Comparison of ENCODE assay signal across 8 cellular contexts in the genomic region with DNA sequence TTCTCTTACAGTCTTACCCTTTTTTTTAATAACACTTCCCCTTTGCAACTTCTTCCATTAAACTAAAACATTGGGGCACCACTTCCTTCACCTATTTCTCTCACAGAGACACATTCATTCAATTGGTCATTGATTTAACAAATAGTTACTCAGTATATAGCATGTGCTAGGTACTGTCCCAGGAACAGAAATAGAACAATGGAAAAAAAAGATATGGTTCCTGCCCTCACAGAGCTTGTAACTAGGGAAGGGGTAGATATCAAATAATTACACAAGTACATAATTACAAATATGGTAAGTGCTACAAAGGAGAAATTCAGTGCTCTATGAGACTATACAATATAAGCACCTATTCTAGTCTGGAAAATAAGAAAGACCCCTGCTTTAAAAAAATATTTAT.
"Had no signal": no experiment of that assay in that cellular context is flagged by ENCODE, and none has a peak within 500 bp of the region (broad histone marks: within the 10 kb centered on the region; RNA-seq: fewer than 3 reads in every experiment).

No MANE protein-coding gene starts in this region.

- DNase-seq: GM23248, GOT3, H7, H9, HCEC 1CT, HFFc6 had no signal

- ATAC-seq: GM23338, HCT116 had no signal
